In the genomic region with DNA sequence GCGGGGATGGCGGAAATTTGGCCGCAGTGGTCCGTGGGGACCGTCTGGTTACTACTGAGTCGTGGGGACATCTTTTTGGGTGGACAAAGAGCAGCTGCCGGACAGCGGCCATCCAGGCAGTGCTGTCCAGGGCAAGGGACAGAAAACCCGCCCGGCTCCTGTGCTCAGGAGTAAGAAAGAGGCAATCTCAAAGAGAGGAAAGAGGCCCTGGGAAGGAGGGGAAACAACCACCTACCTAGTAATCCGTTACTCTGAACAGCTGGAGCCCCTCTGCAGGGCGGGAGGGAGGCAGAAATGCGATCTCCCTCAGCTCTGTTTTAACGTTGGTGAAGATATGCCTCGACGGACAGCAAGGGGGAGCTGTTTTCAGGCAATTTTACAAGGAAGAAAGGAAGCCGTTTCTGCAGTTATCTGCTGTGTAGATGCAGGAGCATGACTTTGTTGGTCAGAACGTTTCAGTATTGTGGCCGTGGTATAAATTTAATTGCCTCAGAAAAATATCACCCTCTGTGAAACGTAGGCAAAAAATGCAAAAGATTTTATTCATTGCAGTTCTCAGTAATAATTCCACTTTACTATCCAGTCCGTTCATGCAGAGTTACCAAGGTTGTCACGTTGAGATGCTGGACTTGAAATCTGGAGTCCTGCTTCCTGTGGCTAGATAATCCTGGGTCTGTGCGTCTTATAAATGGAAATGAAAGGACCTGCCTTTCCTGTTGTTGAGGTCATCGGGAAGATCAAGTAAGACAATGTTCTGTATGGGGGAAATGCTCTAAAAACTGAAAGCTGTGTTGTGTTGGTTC, we compare ENCODE assay signal across 8 cellular contexts. TPM values are rescaled to one million over a fixed set of nuclear protein-coding genes. Genes with fewer than 3 reads are reported as not detected.
DNase-seq lines count a peak whose midpoint lies in the region; ATAC-seq, FAIRE-seq and TF ChIP-seq lines count a peak whose summit lies in the region.

No MANE protein-coding gene starts in this region.

- H3K4me1 ChIP-seq in ectodermal cell (ENCODE audit: control insufficient read depth, insufficient read depth, low read length) = peaks cover 5% of the 10 kb centered on the region
- peaks cover 0 to 9% (median 0%) of the 10 kb centered on the region in 4 donors for H3K4me1 ChIP-seq in right lobe of liver
- H3K4me1 ChIP-seq in tibial nerve = peaks cover 0 to 26% (median 8%) of the 10 kb centered on the region in 4 donors

- 11 to 13% methylated on average over 23 to 24 of the region's 24 CpGs for WGBS in ectodermal cell, 2 experiments
- WGBS in right lobe of liver (ENCODE audit: insufficient coverage, low coverage, low lambda C conversion rate, missing lambda C conversion rate) = 4% methylated on average over 23 of the region's 24 CpGs
- WGBS in tibial nerve, 2 donors = 6% methylated on average over 24 of the region's 24 CpGs

- H3K27me3 ChIP-seq in ectodermal cell (ENCODE audit: control insufficient read depth, insufficient read depth, low read length, poor library complexity, severe bottlenecking) = peaks cover 52% of the 10 kb centered on the region
- no peaks in the 10 kb centered on the region for H3K27me3 ChIP-seq in right lobe of liver
- peaks cover 0 to 55% of the 10 kb centered on the region in 2 donors for H3K27me3 ChIP-seq in tibial nerve

- H3K36me3 ChIP-seq in ectodermal cell (ENCODE audit: control insufficient read depth, insufficient read depth, low read length) (no peaks in the 10 kb centered on the region), right lobe of liver (no peaks in the 10 kb centered on the region), tibial nerve (no peaks in the 10 kb centered on the region)

- TF ChIP-seq POLR2A in right lobe of liver (IDR thresholded peaks at IDR 0.05) (no peak), tibial nerve (IDR thresholded peaks at IDR 0.05) (no peak), GM12892 (IDR thresholded peaks at IDR 0.05; ENCODE audit: low read depth, low read length) (no peak)

- DNase-seq in EL = peak; percentile 50
- DNase-seq in HuH-7.5 (ENCODE audit: low spot score) = peak; percentile 52
- peak; percentile 17 for DNase-seq in RKO (ENCODE audit: low spot score)
- peak in 2 of 3 donors; percentile 30 to 60 for DNase-seq in right lobe of liver
- DNase-seq in tibial nerve (ENCODE audit: low spot score in 2 of 2) = peak in 1 of 2 donors; percentile 21
- no peak for DNase-seq in GM12892 (ENCODE audit: insufficient read length)

- intact Hi-C loops in right lobe of liver (cut with DNase I) = no loop called here

- TF ChIP-seq EP300 in tibial nerve (IDR thresholded peaks at IDR 0.05) = no peak

- TF ChIP-seq CTCF in right lobe of liver (IDR thresholded peaks at IDR 0.05) (peak; percentile 71 to 77 (median 76)), tibial nerve (IDR thresholded peaks at IDR 0.05) (peak; percentile 36 to 67 (median 56))

- ATAC-seq in GM21367 (IDR thresholded peaks at IDR 0.05; ENCODE audit: unreplicated experiment) = peak; percentile 75
- peak; percentile 66 to 76 (median 70) for ATAC-seq in right lobe of liver

- no peak for FAIRE-seq in GM12892 (lab: Jason Lieb, UNC)

- H3K4me3 ChIP-seq in ectodermal cell (ENCODE audit: insufficient read depth, low read depth, low read length) (peak overlapping the region; percentile 31), right lobe of liver (peak overlapping the region; percentile 52 to 76 (median 60)), tibial nerve (peak overlapping the region; percentile 0 to 43 (median 29))

- no peaks in the 10 kb centered on the region for H3K9me3 ChIP-seq in ectodermal cell (ENCODE audit: control insufficient read depth, low read length)
- no peaks in the 10 kb centered on the region for H3K9me3 ChIP-seq in right lobe of liver
- no peaks in the 10 kb centered on the region for H3K9me3 ChIP-seq in tibial nerve

- H3K27ac ChIP-seq in ectodermal cell (ENCODE audit: insufficient read depth, low read depth, low read length, poor library complexity, severe bottlenecking) = no peak overlapping the region
- H3K27ac ChIP-seq in right lobe of liver = peak overlapping the region in 2 of 3 donors; percentile 50 to 82
- H3K27ac ChIP-seq in tibial nerve = peak overlapping the region in 1 of 4 donors; percentile 34

RNA-seq across cellular contexts. Expression of gene AVPR1A, which starts 1.1 kb away (rescaled TPM):
- not detected for polyA plus RNA-seq in ectodermal cell (2013, experiment 1 of 4)
- 0.05 TPM for polyA plus RNA-seq in ectodermal cell (2013, experiment 2 of 4)
- 0.05 TPM for polyA plus RNA-seq in ectodermal cell (2013, experiment 3 of 4)
- polyA plus RNA-seq in ectodermal cell (2013, experiment 4 of 4) = 0.04 TPM
- total RNA-seq in right lobe of liver (10 to 100 TPM; 11.2 to 87.1 (median 30.9) TPM), tibial nerve (1 to 10 TPM; 4.8 to 8.6 (median 6.2) TPM)
- polyA plus RNA-seq in GM12892 (2012; ENCODE audit: missing spikeins) = not detected
